In the genomic region with DNA sequence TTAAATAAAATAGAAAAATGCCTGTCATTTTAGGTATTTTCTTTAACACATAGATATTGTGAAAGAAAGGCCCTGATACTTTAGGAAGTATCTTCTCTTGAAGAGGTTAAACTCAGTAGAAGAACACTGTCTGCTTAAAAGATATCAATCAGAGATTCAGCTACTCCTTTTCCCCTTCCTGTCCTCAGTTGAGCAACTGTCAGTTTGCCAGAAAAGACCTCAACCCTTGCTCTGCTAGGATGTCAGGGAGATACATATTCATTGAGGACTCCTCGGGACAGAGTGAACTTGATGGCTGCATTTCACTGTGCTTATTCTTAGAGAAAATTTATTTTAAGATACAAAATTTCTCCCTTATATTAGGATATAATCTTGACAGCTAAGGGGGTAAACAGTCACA, we compare ENCODE assay signal across 1 cellular context.
TF ChIP-seq lines count a peak whose summit lies in the region.

No MANE protein-coding gene starts in this region.

TF ChIP-seq in GM23338, 12 proteins besides CTCF, POLR2A, EP300 and RAD21 (continued from another document):
- TF ChIP-seq, protein P1, sequence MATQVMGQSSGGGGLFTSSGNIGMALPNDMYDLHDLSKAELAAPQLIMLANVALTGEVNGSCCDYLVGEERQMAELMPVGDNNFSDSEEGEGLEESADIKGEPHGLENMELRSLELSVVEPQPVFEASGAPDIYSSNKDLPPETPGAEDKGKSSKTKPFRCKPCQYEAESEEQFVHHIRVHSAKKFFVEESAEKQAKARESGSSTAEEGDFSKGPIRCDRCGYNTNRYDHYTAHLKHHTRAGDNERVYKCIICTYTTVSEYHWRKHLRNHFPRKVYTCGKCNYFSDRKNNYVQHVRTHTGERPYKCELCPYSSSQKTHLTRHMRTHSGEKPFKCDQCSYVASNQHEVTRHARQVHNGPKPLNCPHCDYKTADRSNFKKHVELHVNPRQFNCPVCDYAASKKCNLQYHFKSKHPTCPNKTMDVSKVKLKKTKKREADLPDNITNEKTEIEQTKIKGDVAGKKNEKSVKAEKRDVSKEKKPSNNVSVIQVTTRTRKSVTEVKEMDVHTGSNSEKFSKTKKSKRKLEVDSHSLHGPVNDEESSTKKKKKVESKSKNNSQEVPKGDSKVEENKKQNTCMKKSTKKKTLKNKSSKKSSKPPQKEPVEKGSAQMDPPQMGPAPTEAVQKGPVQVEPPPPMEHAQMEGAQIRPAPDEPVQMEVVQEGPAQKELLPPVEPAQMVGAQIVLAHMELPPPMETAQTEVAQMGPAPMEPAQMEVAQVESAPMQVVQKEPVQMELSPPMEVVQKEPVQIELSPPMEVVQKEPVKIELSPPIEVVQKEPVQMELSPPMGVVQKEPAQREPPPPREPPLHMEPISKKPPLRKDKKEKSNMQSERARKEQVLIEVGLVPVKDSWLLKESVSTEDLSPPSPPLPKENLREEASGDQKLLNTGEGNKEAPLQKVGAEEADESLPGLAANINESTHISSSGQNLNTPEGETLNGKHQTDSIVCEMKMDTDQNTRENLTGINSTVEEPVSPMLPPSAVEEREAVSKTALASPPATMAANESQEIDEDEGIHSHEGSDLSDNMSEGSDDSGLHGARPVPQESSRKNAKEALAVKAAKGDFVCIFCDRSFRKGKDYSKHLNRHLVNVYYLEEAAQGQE (IDR thresholded peaks at IDR 0.05; ENCODE audit: unreplicated experiment): no peak
- TF ChIP-seq POLR2AphosphoS5 (IDR thresholded peaks at IDR 0.05; ENCODE audit: low read depth) (no peak), ZNF114 (CRISPR knock-in tag; IDR thresholded peaks at IDR 0.05) (no peak), STAT1 (IDR thresholded peaks at IDR 0.05; ENCODE audit: unreplicated experiment) (no peak), NANOG (IDR thresholded peaks at IDR 0.05; ENCODE audit: borderline replicate concordance) (no peak), JUNB (IDR thresholded peaks at IDR 0.05; ENCODE audit: unreplicated experiment) (no peak), CREB1 (CRISPR knock-in tag; IDR thresholded peaks at IDR 0.05; ENCODE audit: low read depth) (no peak)
- TF ChIP-seq, protein P2, sequence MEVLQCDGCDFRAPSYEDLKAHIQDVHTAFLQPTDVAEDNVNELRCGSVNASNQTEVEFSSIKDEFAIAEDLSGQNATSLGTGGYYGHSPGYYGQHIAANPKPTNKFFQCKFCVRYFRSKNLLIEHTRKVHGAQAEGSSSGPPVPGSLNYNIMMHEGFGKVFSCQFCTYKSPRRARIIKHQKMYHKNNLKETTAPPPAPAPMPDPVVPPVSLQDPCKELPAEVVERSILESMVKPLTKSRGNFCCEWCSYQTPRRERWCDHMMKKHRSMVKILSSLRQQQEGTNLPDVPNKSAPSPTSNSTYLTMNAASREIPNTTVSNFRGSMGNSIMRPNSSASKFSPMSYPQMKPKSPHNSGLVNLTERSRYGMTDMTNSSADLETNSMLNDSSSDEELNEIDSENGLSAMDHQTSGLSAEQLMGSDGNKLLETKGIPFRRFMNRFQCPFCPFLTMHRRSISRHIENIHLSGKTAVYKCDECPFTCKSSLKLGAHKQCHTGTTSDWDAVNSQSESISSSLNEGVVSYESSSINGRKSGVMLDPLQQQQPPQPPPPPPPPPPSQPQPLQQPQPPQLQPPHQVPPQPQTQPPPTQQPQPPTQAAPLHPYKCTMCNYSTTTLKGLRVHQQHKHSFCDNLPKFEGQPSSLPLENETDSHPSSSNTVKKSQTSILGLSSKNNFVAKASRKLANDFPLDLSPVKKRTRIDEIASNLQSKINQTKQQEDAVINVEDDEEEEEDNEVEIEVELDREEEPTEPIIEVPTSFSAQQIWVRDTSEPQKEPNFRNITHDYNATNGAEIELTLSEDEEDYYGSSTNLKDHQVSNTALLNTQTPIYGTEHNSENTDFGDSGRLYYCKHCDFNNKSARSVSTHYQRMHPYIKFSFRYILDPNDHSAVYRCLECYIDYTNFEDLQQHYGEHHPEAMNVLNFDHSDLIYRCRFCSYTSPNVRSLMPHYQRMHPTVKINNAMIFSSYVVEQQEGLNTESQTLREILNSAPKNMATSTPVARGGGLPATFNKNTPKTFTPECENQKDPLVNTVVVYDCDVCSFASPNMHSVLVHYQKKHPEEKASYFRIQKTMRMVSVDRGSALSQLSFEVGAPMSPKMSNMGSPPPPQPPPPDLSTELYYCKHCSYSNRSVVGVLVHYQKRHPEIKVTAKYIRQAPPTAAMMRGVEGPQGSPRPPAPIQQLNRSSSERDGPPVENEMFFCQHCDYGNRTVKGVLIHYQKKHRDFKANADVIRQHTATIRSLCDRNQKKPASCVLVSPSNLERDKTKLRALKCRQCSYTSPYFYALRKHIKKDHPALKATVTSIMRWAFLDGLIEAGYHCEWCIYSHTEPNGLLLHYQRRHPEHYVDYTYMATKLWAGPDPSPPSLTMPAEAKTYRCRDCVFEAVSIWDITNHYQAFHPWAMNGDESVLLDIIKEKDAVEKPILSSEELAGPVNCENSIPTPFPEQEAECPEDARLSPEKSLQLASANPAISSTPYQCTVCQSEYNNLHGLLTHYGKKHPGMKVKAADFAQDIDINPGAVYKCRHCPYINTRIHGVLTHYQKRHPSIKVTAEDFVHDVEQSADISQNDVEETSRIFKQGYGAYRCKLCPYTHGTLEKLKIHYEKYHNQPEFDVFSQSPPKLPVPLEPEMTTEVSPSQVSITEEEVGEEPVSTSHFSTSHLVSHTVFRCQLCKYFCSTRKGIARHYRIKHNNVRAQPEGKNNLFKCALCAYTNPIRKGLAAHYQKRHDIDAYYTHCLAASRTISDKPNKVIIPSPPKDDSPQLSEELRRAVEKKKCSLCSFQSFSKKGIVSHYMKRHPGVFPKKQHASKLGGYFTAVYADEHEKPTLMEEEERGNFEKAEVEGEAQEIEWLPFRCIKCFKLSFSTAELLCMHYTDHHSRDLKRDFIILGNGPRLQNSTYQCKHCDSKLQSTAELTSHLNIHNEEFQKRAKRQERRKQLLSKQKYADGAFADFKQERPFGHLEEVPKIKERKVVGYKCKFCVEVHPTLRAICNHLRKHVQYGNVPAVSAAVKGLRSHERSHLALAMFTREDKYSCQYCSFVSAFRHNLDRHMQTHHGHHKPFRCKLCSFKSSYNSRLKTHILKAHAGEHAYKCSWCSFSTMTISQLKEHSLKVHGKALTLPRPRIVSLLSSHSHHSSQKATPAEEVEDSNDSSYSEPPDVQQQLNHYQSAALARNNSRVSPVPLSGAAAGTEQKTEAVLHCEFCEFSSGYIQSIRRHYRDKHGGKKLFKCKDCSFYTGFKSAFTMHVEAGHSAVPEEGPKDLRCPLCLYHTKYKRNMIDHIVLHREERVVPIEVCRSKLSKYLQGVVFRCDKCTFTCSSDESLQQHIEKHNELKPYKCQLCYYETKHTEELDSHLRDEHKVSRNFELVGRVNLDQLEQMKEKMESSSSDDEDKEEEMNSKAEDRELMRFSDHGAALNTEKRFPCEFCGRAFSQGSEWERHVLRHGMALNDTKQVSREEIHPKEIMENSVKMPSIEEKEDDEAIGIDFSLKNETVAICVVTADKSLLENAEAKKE (CRISPR knock-in tag; IDR thresholded peaks at IDR 0.05): no peak
